In the genomic region with DNA sequence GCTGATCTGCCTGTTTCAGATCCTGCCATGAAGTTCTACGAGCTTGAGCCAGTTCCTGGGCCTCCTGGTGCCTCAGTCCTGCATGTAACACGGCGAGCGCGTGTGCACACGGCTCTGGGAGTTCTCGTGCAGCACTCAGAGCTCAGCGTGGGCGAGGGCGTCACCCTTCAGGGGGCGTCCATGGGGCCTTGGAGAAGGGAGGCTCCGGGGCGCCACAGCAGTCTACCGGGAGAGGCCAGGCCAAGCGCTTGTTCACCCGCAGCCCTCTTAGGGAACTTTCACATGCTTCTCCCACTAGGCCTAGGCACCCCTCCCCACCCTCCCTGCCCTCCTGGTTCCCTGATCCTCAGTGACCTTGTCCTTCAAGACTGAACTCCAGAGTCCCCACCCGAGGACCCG, we compare ENCODE assay signal across 24 cellular contexts.
"Had no signal": no experiment of that assay in that cellular context is flagged by ENCODE, and none has a peak within 500 bp of the region (broad histone marks: within the 10 kb centered on the region; RNA-seq: fewer than 3 reads in every experiment).

No MANE protein-coding gene starts in this region.

- DNase-seq: activated CD4-positive, alpha-beta T cell treated with anti-CD3 and anti-CD28 coated beads, Interleukin-2, amount 10 ng/mL, durations not matched to agents 7 days and 5 days; activated CD4-positive, CD25-positive, alpha-beta regulatory T cell; activated CD8-positive, alpha-beta memory T cell treated with anti-CD3 and anti-CD28 coated beads for 24 hours; activated effector memory CD4-positive, alpha-beta T cell treated with anti-CD3 and anti-CD28 coated beads, Interleukin-2, amount 50 U/mL, for 16 hours; activated naive CD4-positive, alpha-beta T cell treated with Interleukin-2 at 50 U/mL for 16 hours; activated T-cell treated with anti-CD3 and anti-CD28 coated beads, Interleukin-2, amount 50 U/mL, for 4 hours; amygdala; KG1; NCI-H1092; NCI-H1436; NCI-H1694 treated with DMSO at 0.1 percent for 48 hours; NCI-H2029 treated with DMSO at 0.1 percent for 48 hours; NCI-H345; NCI-H510A treated with DMSO at 0.1 percent for 48 hours; SHP77 treated with DMSO at 0.1 percent for 48 hours; T1000 had no signal

- ATAC-seq: activated naive CD4-positive, alpha-beta T cell treated with anti-CD3 and anti-CD28 coated beads, Interleukin-2, amount 50 U/mL, for 72 hours; activated T-cell treated with anti-CD3 and anti-CD28 coated beads, Interleukin-2, amount 50 U/mL, for 4 hours had no signal

- H3K27ac Mint-ChIP-seq: activated CD4-positive, alpha-beta memory T cell treated with anti-CD3 and anti-CD28 coated beads for 36 hours; activated CD4-positive, alpha-beta T cell treated with anti-CD3 and anti-CD28 coated beads, Interleukin-2, amount 10 ng/mL, durations not matched to agents 7 days and 5 days; activated naive CD4-positive, alpha-beta T cell treated with anti-CD3 and anti-CD28 coated beads, Interleukin-2, amount 50 U/mL, for 72 hours; IgD-negative memory B cell had no signal

- H3K4me3 ChIP-seq: cardiac muscle cell, PC-9 had no signal

- H3K4me3 Mint-ChIP-seq: activated CD4-positive, alpha-beta memory T cell treated with anti-CD3 and anti-CD28 coated beads for 36 hours; activated CD4-positive, alpha-beta T cell treated with anti-CD3 and anti-CD28 coated beads, Interleukin-2, amount 10 ng/mL, durations not matched to agents 7 days and 5 days; activated T-cell treated with anti-CD3 and anti-CD28 coated beads, Interleukin-2, amount 50 U/mL, for 4 hours had no signal

- FAIRE-seq: astrocyte, TTC549 had no signal

- H2AFZ ChIP-seq: PC-9 had no signal

- H3K36me3 Mint-ChIP-seq: activated CD4-positive, alpha-beta memory T cell treated with anti-CD3 and anti-CD28 coated beads for 36 hours; activated naive CD4-positive, alpha-beta T cell treated with anti-CD3 and anti-CD28 coated beads, Interleukin-2, amount 50 U/mL, for 72 hours; brain; IgD-negative memory B cell had no signal

- H3K27ac ChIP-seq: cardiac muscle cell, PC-9 had no signal

- H3K9me3 Mint-ChIP-seq: activated CD4-positive, alpha-beta memory T cell treated with anti-CD3 and anti-CD28 coated beads for 36 hours; activated CD4-positive, alpha-beta T cell treated with anti-CD3 and anti-CD28 coated beads, Interleukin-2, amount 10 ng/mL, durations not matched to agents 7 days and 5 days; activated naive CD4-positive, alpha-beta T cell treated with anti-CD3 and anti-CD28 coated beads, Interleukin-2, amount 50 U/mL, for 72 hours; activated T-cell treated with anti-CD3 and anti-CD28 coated beads, Interleukin-2, amount 50 U/mL, for 4 hours had no signal

- H3K36me3 ChIP-seq: cardiac muscle cell had no signal
